1 cellular context compared by ENCODE assay signal in the genomic region with DNA sequence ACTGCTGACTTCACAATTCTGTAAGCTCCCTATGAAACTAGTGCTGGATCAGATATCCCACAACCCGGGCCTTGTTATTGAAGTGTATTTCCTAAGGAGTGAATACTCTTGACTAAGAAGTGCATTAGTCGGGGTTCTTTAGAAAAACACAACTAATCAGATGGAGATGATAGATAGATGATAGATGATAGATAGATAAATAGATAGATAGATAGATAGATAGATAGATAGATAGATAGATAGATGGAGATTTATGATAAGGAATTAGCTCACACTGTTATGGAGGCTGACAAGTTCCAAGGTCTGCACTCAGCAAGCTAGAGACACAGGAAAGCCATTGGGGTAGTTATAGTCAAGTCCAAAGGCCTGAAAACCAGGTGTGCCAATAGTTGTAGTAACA.
TF ChIP-seq lines count a peak whose summit lies in the region.

No MANE protein-coding gene starts in this region.

TF ChIP-seq in GM23338, 12 proteins besides CTCF, POLR2A, EP300 and RAD21:
- TF ChIP-seq REST (IDR thresholded peaks at IDR 0.05; ENCODE audit: unreplicated experiment) (no peak), NANOG (IDR thresholded peaks at IDR 0.05; ENCODE audit: borderline replicate concordance) (no peak), CREB1 (CRISPR knock-in tag; IDR thresholded peaks at IDR 0.05; ENCODE audit: low read depth) (no peak), EZH2 (IDR thresholded peaks at IDR 0.05; ENCODE audit: low read depth, unreplicated experiment) (no peak), ZNF462 (CRISPR knock-in tag; IDR thresholded peaks at IDR 0.05) (no peak)
